ENCODE assay signal across 1 cellular context in the genomic region with DNA sequence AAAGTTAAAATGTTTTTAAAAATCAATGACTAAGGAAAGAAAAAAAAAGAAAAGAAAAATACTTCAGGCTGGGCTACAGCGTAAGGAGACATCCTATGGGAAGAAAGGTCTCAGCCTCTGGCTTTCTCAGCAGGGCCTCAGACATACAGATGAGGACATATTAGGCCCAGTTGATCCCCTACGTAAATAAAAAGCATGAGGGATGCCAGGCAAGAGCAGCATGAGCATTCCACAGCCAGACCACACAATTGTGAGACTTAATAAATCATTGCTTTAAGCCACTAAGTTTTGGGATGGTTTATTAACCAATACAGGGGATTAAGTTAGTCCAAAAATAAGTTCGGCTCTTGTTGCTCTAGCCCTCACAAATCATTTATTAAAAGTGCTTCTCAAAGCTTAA.
TF ChIP-seq lines count a peak whose summit lies in the region.

No MANE protein-coding gene starts in this region.

TF ChIP-seq in SK-N-SH, 30 proteins besides CTCF, POLR2A, EP300 and RAD21 (continued from another document):
- TF ChIP-seq NRF1 (IDR thresholded peaks at IDR 0.05; ENCODE audit: low read depth, low read length), result no peak
